16 cellular contexts compared by ENCODE assay signal in the genomic region with DNA sequence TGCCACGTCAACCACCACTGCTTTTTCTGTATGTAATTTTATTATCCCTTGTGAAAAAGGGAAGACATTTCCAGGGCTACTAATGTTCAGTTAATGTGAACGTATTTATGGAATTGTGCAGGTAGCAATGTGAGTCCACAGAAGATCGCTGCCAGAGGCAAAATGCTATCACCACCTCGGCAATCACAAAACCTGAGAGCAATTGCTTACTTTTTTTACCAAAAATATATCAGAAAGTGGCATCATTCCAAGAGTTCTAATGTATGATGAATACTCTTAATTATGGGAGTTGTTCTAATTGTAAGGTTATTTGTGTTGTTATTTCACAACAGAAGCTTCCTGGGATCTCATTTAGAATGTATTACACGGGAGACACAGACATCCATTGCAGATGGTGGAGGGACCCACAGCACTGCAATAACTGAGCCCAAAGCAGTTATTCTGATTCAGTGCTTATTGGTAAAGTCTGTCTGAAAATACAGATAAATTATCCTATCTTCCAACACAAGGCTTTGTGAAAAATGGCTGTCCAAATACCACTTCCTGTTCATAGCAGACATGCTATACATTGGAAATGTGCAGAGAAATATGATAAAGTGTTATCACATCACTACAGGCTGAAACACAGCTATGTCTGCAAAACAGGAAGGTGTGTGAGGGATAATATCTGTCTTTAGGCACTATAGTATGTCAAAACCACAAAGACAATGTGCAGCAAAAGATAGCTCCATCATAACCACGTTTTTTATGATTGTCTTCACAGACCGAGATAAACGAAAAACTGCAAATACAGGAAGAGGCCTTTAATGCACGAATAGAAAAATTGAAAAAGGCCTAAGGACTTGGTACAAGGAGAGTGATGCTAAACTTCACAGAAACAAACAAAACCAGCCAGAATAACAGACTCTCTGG.
DNase-seq lines count a peak whose midpoint lies in the region; ATAC-seq, FAIRE-seq and TF ChIP-seq lines count a peak whose summit lies in the region.
"Had no signal": no experiment of that assay in that cellular context is flagged by ENCODE, and none has a peak within 500 bp of the region (broad histone marks: within the 10 kb centered on the region; RNA-seq: fewer than 3 reads in every experiment).

No MANE protein-coding gene starts in this region.

- H3F3A ChIP-seq in OCI-LY1 (ENCODE audit: insufficient read depth, low read length) (no peaks in the 10 kb centered on the region), smooth muscle cell (ENCODE audit: low read depth) (no peaks in the 10 kb centered on the region)

- H3K79me2 ChIP-seq in OCI-LY1 (ENCODE audit: insufficient read depth, low read length) (no peaks in the 10 kb centered on the region), smooth muscle cell (ENCODE audit: low read depth) (no peaks in the 10 kb centered on the region)
- H3K79me2 ChIP-seq: parathyroid adenoma had no signal

- TF ChIP-seq CTCF in OCI-LY1 (IDR thresholded peaks at IDR 0.05; ENCODE audit: low read length): no peak
- no peak for TF ChIP-seq CTCF in smooth muscle cell (IDR thresholded peaks at IDR 0.05; ENCODE audit: borderline replicate concordance, insufficient read depth, poor library complexity, severe bottlenecking)

- no peaks in the 10 kb centered on the region for H3K27me3 Mint-ChIP-seq in activated T-cell treated with anti-CD3 and anti-CD28 coated beads, Interleukin-2, amount 50 U/mL, for 24 hours
- no peaks in the 10 kb centered on the region for H3K27me3 Mint-ChIP-seq in activated T-helper 17 cell treated with anti-CD3 and anti-CD28 coated beads, Interleukin-2, amount 50 U/mL, for 72 hours

- 80% methylated on average over 9 of the region's 9 CpGs for WGBS in smooth muscle cell (ENCODE audit: low lambda C conversion rate)

- H3K4me1 Mint-ChIP-seq in activated T-cell treated with anti-CD3 and anti-CD28 coated beads, Interleukin-2, amount 50 U/mL, for 24 hours (ENCODE audit: low read depth): peaks cover 31% of the 10 kb centered on the region
- peaks cover 9% of the 10 kb centered on the region for H3K4me1 Mint-ChIP-seq in activated T-helper 17 cell treated with anti-CD3 and anti-CD28 coated beads, Interleukin-2, amount 50 U/mL, for 72 hours

- H3K9me2 ChIP-seq in OCI-LY1 (ENCODE audit: low read depth, low read length): no peaks in the 10 kb centered on the region

- H2AFZ ChIP-seq in OCI-LY1 (ENCODE audit: low read length) (peak overlapping the region; percentile 15), smooth muscle cell (ENCODE audit: low read depth) (peak overlapping the region; percentile 61)
- H2AFZ ChIP-seq: parathyroid adenoma had no signal

- no peaks in the 10 kb centered on the region for H4K20me1 ChIP-seq in OCI-LY1 (ENCODE audit: insufficient read depth, low read length)
- no peaks in the 10 kb centered on the region for H4K20me1 ChIP-seq in smooth muscle cell (ENCODE audit: low read depth)

- H3K4me1 ChIP-seq in OCI-LY1 (ENCODE audit: insufficient read depth, low read length, severe bottlenecking): peaks cover 5% of the 10 kb centered on the region
- no peaks in the 10 kb centered on the region for H3K4me1 ChIP-seq in smooth muscle cell (ENCODE audit: low read depth)
- H3K4me1 ChIP-seq: parathyroid adenoma had no signal

- H3K4me3 ChIP-seq in OCI-LY1 (ENCODE audit: low read depth, low read length, poor library complexity, severe bottlenecking): no peak overlapping the region
- no peak overlapping the region for H3K4me3 ChIP-seq in smooth muscle cell
- H3K4me3 ChIP-seq: tibial artery had no signal

- H3K36me3 Mint-ChIP-seq in activated T-cell treated with anti-CD3 and anti-CD28 coated beads, Interleukin-2, amount 50 U/mL, for 24 hours (ENCODE audit: low read depth): no peaks in the 10 kb centered on the region
- no peaks in the 10 kb centered on the region for H3K36me3 Mint-ChIP-seq in activated T-helper 17 cell treated with anti-CD3 and anti-CD28 coated beads, Interleukin-2, amount 50 U/mL, for 72 hours (ENCODE audit: low read depth)

- ATAC-seq in activated T-helper 17 cell treated with anti-CD3 and anti-CD28 coated beads, Interleukin-2, amount 50 U/mL, for 72 hours (replicated peaks): no peak

- H3K9me3 ChIP-seq in OCI-LY1 (ENCODE audit: low read length) (no peaks in the 10 kb centered on the region), smooth muscle cell (replicated peaks; ENCODE audit: low read depth) (no peaks in the 10 kb centered on the region)
- H3K9me3 ChIP-seq: tibial artery had no signal

- H3K9me3 Mint-ChIP-seq in activated T-cell treated with anti-CD3 and anti-CD28 coated beads, Interleukin-2, amount 50 U/mL, for 24 hours: no peaks in the 10 kb centered on the region
- H3K9me3 Mint-ChIP-seq in activated T-helper 17 cell treated with anti-CD3 and anti-CD28 coated beads, Interleukin-2, amount 50 U/mL, for 72 hours: peaks cover 3% of the 10 kb centered on the region

- H3K4me3 Mint-ChIP-seq in activated T-cell treated with anti-CD3 and anti-CD28 coated beads, Interleukin-2, amount 50 U/mL, for 24 hours: no peak overlapping the region
- H3K4me3 Mint-ChIP-seq in activated T-helper 17 cell treated with anti-CD3 and anti-CD28 coated beads, Interleukin-2, amount 50 U/mL, for 72 hours: peak overlapping the region; percentile 42

- H3K9ac ChIP-seq in OCI-LY1 (ENCODE audit: low read length) (no peak overlapping the region), smooth muscle cell (ENCODE audit: low read depth) (no peak overlapping the region)
- H3K9ac ChIP-seq: parathyroid adenoma had no signal

- no peaks in the 10 kb centered on the region for H3K27me3 ChIP-seq in OCI-LY1 (ENCODE audit: insufficient read depth, low read length)
- H3K27me3 ChIP-seq in smooth muscle cell (ENCODE audit: low read depth): no peaks in the 10 kb centered on the region
- H3K27me3 ChIP-seq: tibial artery had no signal

- H3K36me3 ChIP-seq in OCI-LY1 (ENCODE audit: insufficient read depth, low read length): no peaks in the 10 kb centered on the region
- no peaks in the 10 kb centered on the region for H3K36me3 ChIP-seq in smooth muscle cell (ENCODE audit: low read depth)
- H3K36me3 ChIP-seq: tibial artery had no signal

- H3K27ac Mint-ChIP-seq in activated T-cell treated with anti-CD3 and anti-CD28 coated beads, Interleukin-2, amount 50 U/mL, for 24 hours: peak overlapping the region; percentile 46
- peak overlapping the region; percentile 53 for H3K27ac Mint-ChIP-seq in activated T-helper 17 cell treated with anti-CD3 and anti-CD28 coated beads, Interleukin-2, amount 50 U/mL, for 72 hours

- DNase-seq in activated T-cell treated with anti-CD3 and anti-CD28 coated beads, Interleukin-2, amount 50 U/mL, for 24 hours: no peak
- no peak for DNase-seq in activated T-cell treated with anti-CD3 and anti-CD28 coated beads, Interleukin-2, amount 50 U/mL, for 1 hour
- no peak for DNase-seq in smooth muscle cell (lab: John Stamatoyannopoulos, UW; ENCODE audit: unreplicated experiment)
- no peak for DNase-seq in NCI-H82 (lab: John Stamatoyannopoulos, UW)
- DNase-seq in pons (ENCODE audit: low spot score): no peak
- no peak for DNase-seq in urothelium cell line (ENCODE audit: low spot score)
- DNase-seq: DMS53, midbrain, NCI-H2081, SIG-M5, tibial artery had no signal

- FAIRE-seq in urothelium cell line (lab: Jason Lieb, UNC): no peak
- FAIRE-seq: bronchial epithelial cell, islet of Langerhans had no signal

- H3K4me2 ChIP-seq in OCI-LY1 (ENCODE audit: low read length): no peak overlapping the region
- no peak overlapping the region for H3K4me2 ChIP-seq in smooth muscle cell

- no peak overlapping the region for H3K27ac ChIP-seq in OCI-LY1 (ENCODE audit: low read depth, low read length, poor library complexity, severe bottlenecking)
- no peak overlapping the region for H3K27ac ChIP-seq in smooth muscle cell (ENCODE audit: low read depth)
- H3K27ac ChIP-seq: parathyroid adenoma, tibial artery had no signal
